In the genomic region with DNA sequence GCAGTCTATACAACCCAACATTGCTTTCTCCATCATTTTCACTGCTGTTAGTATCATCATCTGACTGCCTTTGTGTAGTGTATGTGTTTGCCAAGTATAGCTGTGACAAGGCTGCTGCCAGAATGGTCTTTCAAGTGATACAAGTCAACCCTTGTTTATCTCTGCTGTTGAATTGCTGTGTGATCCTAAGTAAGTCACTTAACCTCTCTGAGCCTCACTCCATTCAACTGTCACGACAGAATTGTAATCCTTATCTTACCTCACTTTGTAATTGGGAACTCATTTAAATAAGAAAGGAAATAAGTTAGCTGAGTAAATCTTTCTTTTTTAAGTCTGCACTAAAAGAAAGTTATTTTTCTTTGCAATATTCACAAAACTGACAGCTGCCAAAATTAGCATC, we compare ENCODE assay signal across 6 cellular contexts.
"Had no signal": no experiment of that assay in that cellular context is flagged by ENCODE, and none has a peak within 500 bp of the region (broad histone marks: within the 10 kb centered on the region; RNA-seq: fewer than 3 reads in every experiment).

No MANE protein-coding gene starts in this region.

- H3K4me3 ChIP-seq: GM23338, HAP-1 had no signal

- H3K4me1 ChIP-seq: HAP-1 had no signal

- H3K4me2 ChIP-seq: GM23338 had no signal

- DNase-seq: H7, KG1 had no signal

- H3K36me3 ChIP-seq: HAP-1 had no signal

- FAIRE-seq: HTR-8/SVneo had no signal

- H3K9me3 ChIP-seq: HAP-1 had no signal

- ATAC-seq: GM23338, HCT116 had no signal

- H2AFZ ChIP-seq: GM23338 had no signal
